1 cellular context compared by ENCODE assay signal in genomic region chr22:26304730-26305129, GRCh38.
TF ChIP-seq lines count a peak whose summit lies in the region.

No MANE protein-coding gene starts in this region.

TF ChIP-seq in HEK293, 187 proteins besides CTCF, POLR2A, EP300 and RAD21 (continued from another document):
- TF ChIP-seq PRDM2 (tag by site-specific recombination; IDR thresholded peaks at IDR 0.05; ENCODE audit: borderline replicate concordance) (no peak), ZNF138 (tag by site-specific recombination; IDR thresholded peaks at IDR 0.05; ENCODE audit: borderline replicate concordance) (no peak), ZNF629 (tag by site-specific recombination; IDR thresholded peaks at IDR 0.05) (0 out of 2 replicates have a peak, but pooled peaks have one; percentile 37), ZNF449 (tag by site-specific recombination; IDR thresholded peaks at IDR 0.05) (no peak), ZSCAN16 (tag by site-specific recombination; IDR thresholded peaks at IDR 0.05) (no peak), ZNF645 (tag by site-specific recombination; IDR thresholded peaks at IDR 0.05) (no peak), PRDM4 (tag by site-specific recombination; IDR thresholded peaks at IDR 0.05) (no peak), PRDM10 (tag by site-specific recombination; IDR thresholded peaks at IDR 0.05) (peak; percentile 89), GLIS1 (tag by site-specific recombination; IDR thresholded peaks at IDR 0.05) (no peak), ZNF354C (tag by site-specific recombination; IDR thresholded peaks at IDR 0.05; ENCODE audit: borderline replicate concordance, low read depth) (no peak), ZNF146 (tag by site-specific recombination; IDR thresholded peaks at IDR 0.05) (no peak)
